ENCODE assay signal across 27 cellular contexts in genomic region chr9:126109575-126109974, GRCh38.
"Had no signal": no experiment of that assay in that cellular context is flagged by ENCODE, and none has a peak within 500 bp of the region (broad histone marks: within the 10 kb centered on the region; RNA-seq: fewer than 3 reads in every experiment).

No MANE protein-coding gene starts in this region.

- FAIRE-seq: astrocyte, frontal cortex had no signal

- H3K4me1 Mint-ChIP-seq: activated CD4-positive, alpha-beta T cell treated with anti-CD3 and anti-CD28 coated beads for 36 hours; activated CD4-positive, alpha-beta T cell treated with anti-CD3 and anti-CD28 coated beads, Interleukin-2, amount 10 ng/mL, durations not matched to agents 24 days and 14 days; activated CD8-positive, alpha-beta memory T cell treated with anti-CD3 and anti-CD28 coated beads, Interleukin-2, amount 10 ng/mL, durations not matched to agents 7 days and 5 days had no signal

- ATAC-seq: activated CD4-positive, alpha-beta T cell treated with anti-CD3 and anti-CD28 coated beads for 36 hours; activated CD8-positive, alpha-beta memory T cell treated with anti-CD3 and anti-CD28 coated beads, Interleukin-2, amount 10 ng/mL, durations not matched to agents 7 days and 5 days; activated CD8-positive, alpha-beta T cell treated with anti-CD3 and anti-CD28 coated beads, Interleukin-2, amount 10 ng/mL, durations not matched to agents 7 days and 5 days; esophagus mucosa had no signal

- H3K36me3 Mint-ChIP-seq: activated CD4-positive, alpha-beta memory T cell treated with anti-CD3 and anti-CD28 coated beads for 36 hours; activated CD8-positive, alpha-beta memory T cell treated with anti-CD3 and anti-CD28 coated beads, Interleukin-2, amount 10 ng/mL, durations not matched to agents 7 days and 5 days; activated naive CD8-positive, alpha-beta T cell had no signal

- DNase-seq: activated CD4-positive, alpha-beta memory T cell treated with anti-CD3 and anti-CD28 coated beads for 36 hours; activated CD4-positive, alpha-beta T cell treated with anti-CD3 and anti-CD28 coated beads for 36 hours; activated CD4-positive, alpha-beta T cell treated with anti-CD3 and anti-CD28 coated beads, Interleukin-2, amount 10 ng/mL, durations not matched to agents 24 days and 14 days; activated CD4-positive, CD25-positive, alpha-beta regulatory T cell; activated CD4-positive, CD25-positive, alpha-beta regulatory T cell treated with anti-CD3 and anti-CD28 coated beads, Interleukin-2, amount 50 U/mL, for 72 hours; activated CD8-positive, alpha-beta memory T cell treated with anti-CD3 and anti-CD28 coated beads, Interleukin-2, amount 10 ng/mL, durations not matched to agents 7 days and 5 days; activated CD8-positive, alpha-beta memory T cell treated with anti-CD3 and anti-CD28 coated beads, Interleukin-2, amount 50 U/mL, for 4 hours; activated CD8-positive, alpha-beta T cell treated with anti-CD3 and anti-CD28 coated beads, Interleukin-2, amount 10 ng/mL, durations not matched to agents 7 days and 5 days; activated gamma-delta T cell treated with Interleukin-2 at 50 U/mL for 16 hours; activated naive CD4-positive, alpha-beta T cell treated with anti-CD3 and anti-CD28 coated beads, Interleukin-2, amount 50 U/mL, for 16 hours; activated naive CD4-positive, alpha-beta T cell treated with Interleukin-2 at 50 U/mL for 16 hours; activated T-cell treated with anti-CD3 and anti-CD28 coated beads, Interleukin-2, amount 50 U/mL, for 1 hour; activated T-cell treated with anti-CD3 and anti-CD28 coated beads, Interleukin-2, amount 50 U/mL, for 48 hours; amniotic stem cell; anterior cingulate cortex; brain microvascular endothelial cell; caudate nucleus; colonic mucosa; effector CD8-positive, alpha-beta T cell; foreskin fibroblast; T-helper 2 cell had no signal

- H3K9me3 Mint-ChIP-seq: activated CD4-positive, alpha-beta memory T cell treated with anti-CD3 and anti-CD28 coated beads for 36 hours; activated CD4-positive, alpha-beta T cell treated with anti-CD3 and anti-CD28 coated beads, Interleukin-2, amount 10 ng/mL, durations not matched to agents 24 days and 14 days; activated T-helper 1 cell treated with anti-CD3 and anti-CD28 coated beads, Interleukin-12 subunit alpha, Interleukin-12 subunit beta, Interleukin-2, Interleukin-4 antibody, amounts not matched to agents 30 ng/mL and 10 ng/mL and 1 ng/mL, durations not matched to agents 14 hours and 24 hours and 36 hours; activated T-helper 2 cell treated with anti-CD3 and anti-CD28 coated beads, Interferon-gamma antibody, Interleukin-2, Interleukin-4, amounts not matched to agents 10 μg/mL and 5 μg/mL and 100 μg/mL, durations not matched to agents 14 hours and 24 hours and 36 hours had no signal

- H3K36me3 ChIP-seq: brain microvascular endothelial cell, colonic mucosa had no signal

- H3K27ac Mint-ChIP-seq: activated CD4-positive, alpha-beta memory T cell treated with anti-CD3 and anti-CD28 coated beads for 36 hours; activated CD4-positive, alpha-beta T cell treated with anti-CD3 and anti-CD28 coated beads for 36 hours; activated CD4-positive, alpha-beta T cell treated with anti-CD3 and anti-CD28 coated beads, Interleukin-2, amount 10 ng/mL, durations not matched to agents 24 days and 14 days; activated CD8-positive, alpha-beta memory T cell treated with anti-CD3 and anti-CD28 coated beads, Interleukin-2, amount 10 ng/mL, durations not matched to agents 7 days and 5 days; activated CD8-positive, alpha-beta T cell treated with anti-CD3 and anti-CD28 coated beads, Interleukin-2, amount 10 ng/mL, durations not matched to agents 7 days and 5 days; activated naive CD8-positive, alpha-beta T cell; activated T-helper 1 cell treated with anti-CD3 and anti-CD28 coated beads, Interleukin-12 subunit alpha, Interleukin-12 subunit beta, Interleukin-2, Interleukin-4 antibody, amounts not matched to agents 30 ng/mL and 10 ng/mL and 1 ng/mL, durations not matched to agents 14 hours and 24 hours and 36 hours; activated T-helper 2 cell treated with anti-CD3 and anti-CD28 coated beads, Interferon-gamma antibody, Interleukin-2, Interleukin-4, amounts not matched to agents 10 μg/mL and 5 μg/mL and 100 μg/mL, durations not matched to agents 14 hours and 24 hours and 36 hours had no signal

- H3K27me3 ChIP-seq: brain microvascular endothelial cell, colonic mucosa had no signal

- H3K4me1 ChIP-seq: colonic mucosa had no signal

- H3K27ac ChIP-seq: brain microvascular endothelial cell, colonic mucosa had no signal

- H3K9me3 ChIP-seq: colonic mucosa had no signal

- H3K4me3 Mint-ChIP-seq: activated CD4-positive, alpha-beta memory T cell treated with anti-CD3 and anti-CD28 coated beads for 36 hours; activated CD4-positive, alpha-beta T cell treated with anti-CD3 and anti-CD28 coated beads for 36 hours; activated CD4-positive, alpha-beta T cell treated with anti-CD3 and anti-CD28 coated beads, Interleukin-2, amount 10 ng/mL, durations not matched to agents 24 days and 14 days; activated CD8-positive, alpha-beta memory T cell treated with anti-CD3 and anti-CD28 coated beads, Interleukin-2, amount 10 ng/mL, durations not matched to agents 7 days and 5 days; activated CD8-positive, alpha-beta T cell treated with anti-CD3 and anti-CD28 coated beads, Interleukin-2, amount 10 ng/mL, durations not matched to agents 7 days and 5 days; activated naive CD8-positive, alpha-beta T cell; activated T-helper 1 cell treated with anti-CD3 and anti-CD28 coated beads, Interleukin-12 subunit alpha, Interleukin-12 subunit beta, Interleukin-2, Interleukin-4 antibody, amounts not matched to agents 30 ng/mL and 10 ng/mL and 1 ng/mL, durations not matched to agents 14 hours and 24 hours and 36 hours had no signal

- H3K4me3 ChIP-seq: colonic mucosa had no signal
